ENCODE assay signal across 3 cellular contexts in the genomic region with DNA sequence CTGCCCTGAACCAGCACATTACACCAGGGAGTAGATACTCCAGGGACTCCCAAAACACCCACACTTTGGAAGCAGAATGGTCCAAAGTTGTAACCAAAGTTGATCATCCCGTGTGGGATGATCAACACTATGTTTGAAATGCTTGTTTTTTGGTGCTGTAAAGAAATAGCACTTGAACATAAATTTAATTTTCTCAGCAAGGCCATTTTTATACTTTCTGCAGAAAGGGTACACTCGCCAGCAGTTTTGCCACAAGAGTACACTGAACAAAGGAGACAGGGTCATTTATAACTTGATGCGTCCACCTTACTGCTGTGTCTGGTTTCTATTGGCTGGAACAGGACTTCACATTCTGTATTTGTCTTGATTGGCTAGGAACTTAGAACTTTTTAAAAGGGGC. TPM values are rescaled to one million over a fixed set of nuclear protein-coding genes. Genes with fewer than 3 reads are reported as not detected.
"Had no signal": no experiment of that assay in that cellular context is flagged by ENCODE, and none has a peak within 500 bp of the region (broad histone marks: within the 10 kb centered on the region; RNA-seq: fewer than 3 reads in every experiment).

No MANE protein-coding gene starts in this region.

RNA-seq across cellular contexts. Expression of gene IRGM, which starts 14.5 kb away (rescaled TPM):
- total RNA-seq: M059J, MCF 10A, NCI-H460 had no signal
